Comparison of ENCODE assay signal across 24 cellular contexts in genomic region chr14:83478741-83479140, GRCh38.
"Had no signal": no experiment of that assay in that cellular context is flagged by ENCODE, and none has a peak within 500 bp of the region (broad histone marks: within the 10 kb centered on the region; RNA-seq: fewer than 3 reads in every experiment).

No MANE protein-coding gene starts in this region.

- H3K4me3 Mint-ChIP-seq: activated naive CD4-positive, alpha-beta T cell treated with anti-CD3 and anti-CD28 coated beads, Interleukin-2, amount 50 U/mL, for 24 hours; central memory CD8-positive, alpha-beta T cell; endodermal cell; memory B cell; naive thymus-derived CD4-positive, alpha-beta T cell; neural crest cell; type B pancreatic cell; WTC11 had no signal

- H3K9me3 ChIP-seq: breast epithelium, heart left ventricle, testis had no signal

- H3K4me2 ChIP-seq: smooth muscle cell had no signal

- H3K27me3 ChIP-seq: breast epithelium, heart left ventricle, testis had no signal

- DNase-seq: activated gamma-delta T cell treated with Interleukin-2 at 50 U/mL for 16 hours; activated T-cell treated with anti-CD3 and anti-CD28 coated beads, Interleukin-2, amount 50 U/mL, for 1 hour; aorta; endodermal cell; heart left ventricle; islet precursor cell; left cardiac atrium; naive thymus-derived CD4-positive, alpha-beta T cell; posterior cingulate gyrus; stimulated activated CD4-positive, alpha-beta T cell treated with anti-CD3 and anti-CD28 coated beads, Interleukin-15, amount 100 ng/mL, for 24 hours; stimulated activated CD4-positive, alpha-beta T cell treated with anti-CD3 and anti-CD28 coated beads, Interleukin-4, amount 100 ng/mL, for 1 hour; stimulated activated naive CD4-positive, alpha-beta T cell; T-helper 9 cell; testis had no signal

- H3K27ac ChIP-seq: breast epithelium, coronary artery, heart left ventricle, testis had no signal

- H3K36me3 Mint-ChIP-seq: activated naive CD4-positive, alpha-beta T cell treated with anti-CD3 and anti-CD28 coated beads, Interleukin-2, amount 50 U/mL, for 24 hours; memory B cell; naive thymus-derived CD4-positive, alpha-beta T cell; type B pancreatic cell; WTC11 had no signal

- H3K27ac Mint-ChIP-seq: activated naive CD4-positive, alpha-beta T cell treated with anti-CD3 and anti-CD28 coated beads, Interleukin-2, amount 50 U/mL, for 24 hours; endodermal cell; memory B cell; naive thymus-derived CD4-positive, alpha-beta T cell; type B pancreatic cell; WTC11 had no signal

- H3K4me1 ChIP-seq: breast epithelium, heart left ventricle, testis had no signal

- H3K36me3 ChIP-seq: breast epithelium, heart left ventricle had no signal

- H3K9me3 Mint-ChIP-seq: endodermal cell, neural crest cell, WTC11 had no signal

- H3K27me3 Mint-ChIP-seq: activated naive CD4-positive, alpha-beta T cell treated with anti-CD3 and anti-CD28 coated beads, Interleukin-2, amount 50 U/mL, for 24 hours; central memory CD8-positive, alpha-beta T cell; memory B cell; naive thymus-derived CD4-positive, alpha-beta T cell; type B pancreatic cell had no signal

- H3K4me3 ChIP-seq: breast epithelium, coronary artery, heart left ventricle, smooth muscle cell, testis had no signal

- H3K4me1 Mint-ChIP-seq: activated naive CD4-positive, alpha-beta T cell treated with anti-CD3 and anti-CD28 coated beads, Interleukin-2, amount 50 U/mL, for 24 hours; central memory CD8-positive, alpha-beta T cell; memory B cell; naive thymus-derived CD4-positive, alpha-beta T cell; WTC11 had no signal

- ATAC-seq: heart left ventricle; left cardiac atrium; naive thymus-derived CD4-positive, alpha-beta T cell; sciatic nerve; WTC11 had no signal
